In genomic region chr1:47616906-47617305, GRCh38 we compare ENCODE assay signal across 13 cellular contexts.
DNase-seq lines count a peak whose midpoint lies in the region; ATAC-seq and TF ChIP-seq lines count a peak whose summit lies in the region.
"Had no signal": no experiment of that assay in that cellular context is flagged by ENCODE, and none has a peak within 500 bp of the region (broad histone marks: within the 10 kb centered on the region; RNA-seq: fewer than 3 reads in every experiment).

No MANE protein-coding gene starts in this region.

- no peak for ATAC-seq in activated CD8-positive, alpha-beta memory T cell treated with anti-CD3 and anti-CD28 coated beads, Interleukin-2, amount 10 ng/mL, durations not matched to agents 7 days and 5 days
- ATAC-seq: A549 had no signal

- TF ChIP-seq POLR2A in uterus (IDR thresholded peaks at IDR 0.05): no peak

- H3K36me3 ChIP-seq in colonic mucosa (no peaks in the 10 kb centered on the region), uterus (no peaks in the 10 kb centered on the region)

- CTCF ChIA-PET in activated CD8-positive, alpha-beta memory T cell treated with anti-CD3 and anti-CD28 coated beads, Interleukin-2, amount 10 ng/mL, durations not matched to agents 7 days and 5 days (lab: Charles Lee): no interaction called here

- no peaks in the 10 kb centered on the region for H3K36me3 Mint-ChIP-seq in activated CD8-positive, alpha-beta memory T cell treated with anti-CD3 and anti-CD28 coated beads, Interleukin-2, amount 10 ng/mL, durations not matched to agents 7 days and 5 days
- H3K36me3 Mint-ChIP-seq in type B pancreatic cell: no peaks in the 10 kb centered on the region
- H3K36me3 Mint-ChIP-seq: CD14-positive monocyte; CD8-positive, alpha-beta memory T cell had no signal

- H3K9me3 ChIP-seq in colonic mucosa (no peaks in the 10 kb centered on the region), uterus (no peaks in the 10 kb centered on the region)
- H3K9me3 ChIP-seq: A549, Caco-2 had no signal

- no peaks in the 10 kb centered on the region for H3K4me1 Mint-ChIP-seq in activated CD8-positive, alpha-beta memory T cell treated with anti-CD3 and anti-CD28 coated beads, Interleukin-2, amount 10 ng/mL, durations not matched to agents 7 days and 5 days
- H3K4me1 Mint-ChIP-seq in type B pancreatic cell (ENCODE audit: unreplicated experiment): no peaks in the 10 kb centered on the region
- H3K4me1 Mint-ChIP-seq: CD14-positive monocyte; CD8-positive, alpha-beta memory T cell had no signal

- H3K4me1 ChIP-seq in colonic mucosa (no peaks in the 10 kb centered on the region), uterus (no peaks in the 10 kb centered on the region)
- H3K4me1 ChIP-seq: A549 had no signal

- H3K27ac ChIP-seq in colonic mucosa: no peak overlapping the region
- H3K27ac ChIP-seq in uterus: no peak overlapping the region
- H3K27ac ChIP-seq: A549, GM23248 had no signal

- H3K27me3 Mint-ChIP-seq in activated CD8-positive, alpha-beta memory T cell treated with anti-CD3 and anti-CD28 coated beads, Interleukin-2, amount 10 ng/mL, durations not matched to agents 7 days and 5 days: peaks cover 8% of the 10 kb centered on the region
- peaks cover 15% of the 10 kb centered on the region for H3K27me3 Mint-ChIP-seq in type B pancreatic cell

- intact Hi-C loops in colonic mucosa (cut with DNase I) (no loop called here), uterus (cut with DNase I; ENCODE audit: low total_unique reads) (no loop called here)

- no peak overlapping the region for H3K4me3 Mint-ChIP-seq in activated CD8-positive, alpha-beta memory T cell treated with anti-CD3 and anti-CD28 coated beads, Interleukin-2, amount 10 ng/mL, durations not matched to agents 7 days and 5 days
- no peak overlapping the region for H3K4me3 Mint-ChIP-seq in type B pancreatic cell
- H3K4me3 Mint-ChIP-seq: CD14-positive monocyte; CD8-positive, alpha-beta memory T cell had no signal

- H3K4me3 ChIP-seq in colonic mucosa (no peak overlapping the region), uterus (no peak overlapping the region)
- H3K4me3 ChIP-seq: A549, GM23248 had no signal

- peak; percentile 14 for DNase-seq in activated CD8-positive, alpha-beta memory T cell treated with anti-CD3 and anti-CD28 coated beads, Interleukin-2, amount 10 ng/mL, durations not matched to agents 7 days and 5 days
- DNase-seq in colonic mucosa: peak; percentile 9
- DNase-seq in islet precursor cell: peak; percentile 20
- peak; percentile 48 for DNase-seq in type B pancreatic cell (ENCODE audit: extremely low spot score, unreplicated experiment)
- DNase-seq in AML-193 (lab: John Stamatoyannopoulos, UW): no peak
- DNase-seq in activated CD4-positive, alpha-beta T cell treated with anti-CD3 and anti-CD28 coated beads for 48 hours: no peak
- no peak for DNase-seq in uterus
- DNase-seq: Caco-2; CD8-positive, alpha-beta memory T cell; DMS53; GM23248 had no signal

- TF ChIP-seq CTCF in colonic mucosa (IDR thresholded peaks at IDR 0.05): no peak
- TF ChIP-seq CTCF in type B pancreatic cell (conservative IDR thresholded peaks at IDR 0.05): no peak
- TF ChIP-seq CTCF in uterus (IDR thresholded peaks at IDR 0.05): no peak

- no peak overlapping the region for H3K27ac Mint-ChIP-seq in activated CD8-positive, alpha-beta memory T cell treated with anti-CD3 and anti-CD28 coated beads, Interleukin-2, amount 10 ng/mL, durations not matched to agents 7 days and 5 days
- H3K27ac Mint-ChIP-seq in type B pancreatic cell: no peak overlapping the region
- H3K27ac Mint-ChIP-seq: CD14-positive monocyte; CD8-positive, alpha-beta memory T cell had no signal

- no peaks in the 10 kb centered on the region for H3K9me3 Mint-ChIP-seq in activated CD8-positive, alpha-beta memory T cell treated with anti-CD3 and anti-CD28 coated beads, Interleukin-2, amount 10 ng/mL, durations not matched to agents 7 days and 5 days (ENCODE audit: low read depth)
- H3K9me3 Mint-ChIP-seq in type B pancreatic cell: no peaks in the 10 kb centered on the region
- H3K9me3 Mint-ChIP-seq: CD8-positive, alpha-beta memory T cell had no signal

- H3K9ac ChIP-seq in colonic mucosa (ENCODE audit: low read depth in 2 of 2, low read length in 2 of 2): no peak overlapping the region
- H3K9ac ChIP-seq: GM23248 had no signal

- H3K27me3 ChIP-seq in colonic mucosa (no peaks in the 10 kb centered on the region), uterus (no peaks in the 10 kb centered on the region)

Comparison
In these comparisons a context has a peak if more than half of its experiments do, and no peak if none do; other contexts are left out.
1. DNase-seq: peak in activated CD8-positive, alpha-beta memory T cell treated with anti-CD3 and anti-CD28 coated beads, Interleukin-2, amount 10 ng/mL, durations not matched to agents 7 days and 5 days (single experiment), colonic mucosa (single experiment), islet precursor cell (single experiment) and type B pancreatic cell (single experiment); none in AML-193 (0 of 2), activated CD4-positive, alpha-beta T cell treated with anti-CD3 and anti-CD28 coated beads for 48 hours (single experiment) and uterus (0 of 2).